ENCODE assay signal across 8 cellular contexts in the genomic region with DNA sequence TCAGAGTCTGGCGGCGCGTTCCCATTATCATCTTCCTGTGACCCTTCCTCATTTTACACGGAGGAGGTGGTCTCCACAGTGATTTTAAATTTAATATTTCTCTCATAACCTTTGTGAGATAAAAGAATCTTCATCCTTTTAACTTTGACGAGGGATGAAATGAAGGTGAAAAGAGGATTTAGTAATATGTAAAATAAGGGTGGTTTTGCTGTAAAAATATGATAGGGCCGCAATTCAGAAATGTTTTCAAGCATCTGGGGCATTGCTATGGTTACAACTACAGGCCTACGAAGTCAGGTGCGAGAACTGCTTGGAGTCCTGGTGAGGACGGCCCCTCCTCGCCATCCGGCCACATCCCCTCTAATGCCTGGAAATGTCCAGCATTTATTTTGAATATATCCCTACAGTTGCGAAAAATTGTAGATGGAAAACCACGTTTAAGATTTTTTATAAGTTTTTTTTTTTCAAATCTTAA. TPM values are rescaled to one million over a fixed set of nuclear protein-coding genes. Genes with fewer than 3 reads are reported as not detected.
DNase-seq lines count a peak whose midpoint lies in the region; ATAC-seq and TF ChIP-seq lines count a peak whose summit lies in the region.

No MANE protein-coding gene starts in this region.

- H3K4me1 Mint-ChIP-seq in activated naive CD4-positive, alpha-beta T cell treated with anti-CD3 and anti-CD28 coated beads, Interleukin-2, amount 10 ng/mL, durations not matched to agents 7 days and 5 days: peaks cover 32% of the 10 kb centered on the region

- DNase-seq in GM23248 (peak; percentile 25), iPS DF 6.9 (ENCODE audit: low read depth, low spot score) (no peak), spleen (peak; percentile 82), NCI-H1417 (lab: John Stamatoyannopoulos, UW) (no peak), NCI-H1930 (lab: John Stamatoyannopoulos, UW) (no peak)
- DNase-seq in activated naive CD4-positive, alpha-beta T cell treated with anti-CD3 and anti-CD28 coated beads, Interleukin-2, amount 10 ng/mL, durations not matched to agents 7 days and 5 days: peak; percentile 26

- no peak for ATAC-seq in GM18868 (IDR thresholded peaks at IDR 0.05; ENCODE audit: unreplicated experiment)

- peak overlapping the region; percentile 93 for H3K4me2 ChIP-seq in GM23248 (ENCODE audit: unreplicated experiment)

- H3K4me3 ChIP-seq in GM23248 (peak overlapping the region; percentile 99), iPS DF 6.9 (ENCODE audit: low read length) (peak overlapping the region; percentile 2; the same call in 1 of the 2 replicates), spleen (peak overlapping the region; percentile 22 to 79 (median 75))

- no peaks in the 10 kb centered on the region for H3K9me2 ChIP-seq in GM23248 (ENCODE audit: insufficient read depth)

- H2AFZ ChIP-seq in GM23248: peak overlapping the region; percentile 97

- peak overlapping the region; percentile 96 for H3K27ac Mint-ChIP-seq in activated naive CD4-positive, alpha-beta T cell treated with anti-CD3 and anti-CD28 coated beads, Interleukin-2, amount 10 ng/mL, durations not matched to agents 7 days and 5 days

- WGBS in GM23248 (ENCODE audit: low coverage in 1 of 2, low lambda C conversion rate in 2 of 2, missing lambda C conversion rate in 2 of 2), 2 experiments: 26 to 34% methylated on average over 13 of the region's 13 CpGs
- 100% methylated on average over 2 of the region's 13 CpGs for WGBS in iPS DF 6.9 (ENCODE audit: insufficient coverage, insufficient read length)
- WGBS in spleen, 5 donors: 25 to 37% (median 27%) methylated on average over 13 of the region's 13 CpGs

- H3K79me2 ChIP-seq in GM23248 (ENCODE audit: insufficient read depth): peaks cover 42% of the 10 kb centered on the region

- peaks cover 4% of the 10 kb centered on the region for H3K27me3 Mint-ChIP-seq in activated naive CD4-positive, alpha-beta T cell treated with anti-CD3 and anti-CD28 coated beads, Interleukin-2, amount 10 ng/mL, durations not matched to agents 7 days and 5 days

- CTCF ChIA-PET in activated naive CD4-positive, alpha-beta T cell treated with anti-CD3 and anti-CD28 coated beads, Interleukin-2, amount 10 ng/mL, durations not matched to agents 7 days and 5 days (lab: Charles Lee): interaction anchor here (1.9 kb wide), 1 partner anchor 118 kb away, joined by 4 read pairs; no protein-coding TSS in a partner anchor

- TF ChIP-seq POLR2A in spleen (IDR thresholded peaks at IDR 0.05): no peak

- in situ Hi-C loops in GM23248 (cut with MboI): no loop called here

- no peaks in the 10 kb centered on the region for H3K9me3 ChIP-seq in GM23248 (ENCODE audit: low read depth)
- H3K9me3 ChIP-seq in iPS DF 6.9 (ENCODE audit: control insufficient read depth, insufficient read depth, low read length): no peaks in the 10 kb centered on the region
- no peaks in the 10 kb centered on the region for H3K9me3 ChIP-seq in spleen

- no peaks in the 10 kb centered on the region for H3K9me3 Mint-ChIP-seq in activated naive CD4-positive, alpha-beta T cell treated with anti-CD3 and anti-CD28 coated beads, Interleukin-2, amount 10 ng/mL, durations not matched to agents 7 days and 5 days

- peaks cover 34% of the 10 kb centered on the region for H3K36me3 Mint-ChIP-seq in activated naive CD4-positive, alpha-beta T cell treated with anti-CD3 and anti-CD28 coated beads, Interleukin-2, amount 10 ng/mL, durations not matched to agents 7 days and 5 days

- no peaks in the 10 kb centered on the region; the same call in 1 of the 2 replicates for H4K20me1 ChIP-seq in GM23248 (ENCODE audit: insufficient read depth)

- H3K9ac ChIP-seq in GM23248: peak overlapping the region; percentile 86

- TF ChIP-seq CTCF in 22Rv1 (IDR thresholded peaks at IDR 0.05) (no peak), spleen (IDR thresholded peaks at IDR 0.05 in 8 of 11, conservative IDR thresholded peaks at IDR 0.05 in 3 of 11) (peak in 1 of 11 experiments; percentile 3)

- peaks cover 27% of the 10 kb centered on the region for H3K4me1 ChIP-seq in GM23248 (ENCODE audit: insufficient read depth)
- no peaks in the 10 kb centered on the region for H3K4me1 ChIP-seq in iPS DF 6.9 (ENCODE audit: control insufficient read depth, insufficient read depth, low read length)
- peaks cover 21 to 47% (median 40%) of the 10 kb centered on the region in 6 donors for H3K4me1 ChIP-seq in spleen

- H3F3A ChIP-seq in GM23248 (ENCODE audit: insufficient read depth): peaks cover 32% of the 10 kb centered on the region

- H3K36me3 ChIP-seq in GM23248 (ENCODE audit: low read depth): no peaks in the 10 kb centered on the region
- no peaks in the 10 kb centered on the region for H3K36me3 ChIP-seq in iPS DF 6.9 (ENCODE audit: control insufficient read depth, insufficient read depth, low read length)
- H3K36me3 ChIP-seq in spleen: peaks cover 0 to 33% (median 5%) of the 10 kb centered on the region in 6 donors

- no peaks in the 10 kb centered on the region for H3K27me3 ChIP-seq in GM23248 (replicated peaks; ENCODE audit: insufficient read depth)
- no peaks in the 10 kb centered on the region for H3K27me3 ChIP-seq in iPS DF 6.9 (ENCODE audit: control insufficient read depth, insufficient read depth, low read length)
- no peaks in the 10 kb centered on the region for H3K27me3 ChIP-seq in spleen (replicated peaks in 1 of 7)

- peak overlapping the region; percentile 72 for H3K27ac ChIP-seq in 22Rv1
- H3K27ac ChIP-seq in GM23248: peak overlapping the region; percentile 87
- H3K27ac ChIP-seq in iPS DF 6.9 (ENCODE audit: low read length): no peak overlapping the region
- peak overlapping the region; percentile 86 to 98 (median 96) for H3K27ac ChIP-seq in spleen

- intact Hi-C loops in spleen (cut with DNase I; ENCODE audit: low total_unique reads): loop anchor here (10.0 kb wide), 1 partner anchor 48 kb away; no protein-coding TSS in a partner anchor

- H3K4me3 Mint-ChIP-seq in activated naive CD4-positive, alpha-beta T cell treated with anti-CD3 and anti-CD28 coated beads, Interleukin-2, amount 10 ng/mL, durations not matched to agents 7 days and 5 days: peak overlapping the region; percentile 96

RNA-seq across cellular contexts. Expression of gene RSBN1, which starts 0.4 kb away (rescaled TPM):
- total RNA-seq in GM23248 (2014; rRNA removed; shearing (Covaris generic)): 7.5 and 10.0 TPM in 2 replicates
- polyA plus RNA-seq in GM23248 (2016; fragmentation: Nextera tagmentation; extraction: Ambion mirVana): 8.3 and 8.7 TPM in 2 replicates
- total RNA-seq in spleen: 10 to 100 TPM; 24.2 to 34.0 (median 29.1) TPM
- polyA plus RNA-seq in spleen: 1 to 10 TPM; 5.4 to 7.0 (median 6.0) TPM

RNA-seq across cellular contexts. Expression of gene PHTF1, which starts 53.4 kb away (rescaled TPM):
- 17.3 and 18.2 TPM in 2 replicates for total RNA-seq in GM23248 (2014; rRNA removed; shearing (Covaris generic))
- polyA plus RNA-seq in GM23248 (2016; fragmentation: Nextera tagmentation; extraction: Ambion mirVana) (15.9 TPM in 2 replicates), spleen (1 to 10 TPM; 5.6 to 9.0 (median 7.4) TPM)
- 10 to 100 TPM; 18.3 to 47.6 (median 25.9) TPM for total RNA-seq in spleen

RNA-seq across cellular contexts. Expression of gene PTPN22, which starts 58.8 kb away (rescaled TPM):
- total RNA-seq in GM23248 (2014; rRNA removed; shearing (Covaris generic)): 0.51 and 0.86 TPM in 2 replicates
- 1.4 and 1.6 TPM in 2 replicates for polyA plus RNA-seq in GM23248 (2016; fragmentation: Nextera tagmentation; extraction: Ambion mirVana)
- total RNA-seq in spleen: 10 to 100 TPM; 22.2 to 42.9 (median 29.3) TPM
- polyA plus RNA-seq in spleen: 10 to 100 TPM; 10.4 to 25.3 (median 14.3) TPM

Comparison
In these comparisons a context has a peak if more than half of its experiments do, and no peak if none do; other contexts are left out.
1. DNase-seq: peak in GM23248 (single experiment), activated naive CD4-positive, alpha-beta T cell treated with anti-CD3 and anti-CD28 coated beads, Interleukin-2, amount 10 ng/mL, durations not matched to agents 7 days and 5 days (single experiment) and spleen (single experiment); none in iPS DF 6.9 (single experiment), NCI-H1417 (0 of 3) and NCI-H1930 (0 of 2).
2. H3K4me3 ChIP-seq: peak in every context shown above with its lines; median percentile 99 in GM23248; 75 in spleen; 2 in iPS DF 6.9.
3. RNA of gene PTPN22, which starts 58.8 kb away (total RNA-seq): 22.2 to 42.9 TPM in spleen; 0.51 to 0.86 TPM in GM23248; every median in the first group is over 10 times any median in the second.